In genomic region chrX:31293409-31293808, GRCh38 we compare ENCODE assay signal across 15 cellular contexts.
DNase-seq lines count a peak whose midpoint lies in the region; ATAC-seq, FAIRE-seq and TF ChIP-seq lines count a peak whose summit lies in the region.
"Had no signal": no experiment of that assay in that cellular context is flagged by ENCODE, and none has a peak within 500 bp of the region (broad histone marks: within the 10 kb centered on the region; RNA-seq: fewer than 3 reads in every experiment).

No MANE protein-coding gene starts in this region.

- no peaks in the 10 kb centered on the region for H3K9me2 ChIP-seq in OCI-LY1 (ENCODE audit: low read depth, low read length)

- H3K9me3 ChIP-seq in OCI-LY1 (ENCODE audit: low read length) (no peaks in the 10 kb centered on the region), kidney (ENCODE audit: control insufficient read depth in 1 of 2, low read length in 2 of 2) (no peaks in the 10 kb centered on the region)
- H3K9me3 ChIP-seq: Caco-2, prostate gland, testis had no signal

- H4K20me1 ChIP-seq in OCI-LY1 (ENCODE audit: insufficient read depth, low read length): no peaks in the 10 kb centered on the region

- TF ChIP-seq CTCF in GM12865 (IDR thresholded peaks at IDR 0.05; ENCODE audit: insufficient read depth, low read depth, low read length, missing control alignments): peak; percentile 55
- TF ChIP-seq CTCF in OCI-LY1 (IDR thresholded peaks at IDR 0.05; ENCODE audit: low read length): peak; percentile 45
- peak; percentile 7 for TF ChIP-seq CTCF in kidney (IDR thresholded peaks at IDR 0.05; ENCODE audit: borderline replicate concordance, extremely low read depth, insufficient read depth)
- no peak for TF ChIP-seq CTCF in mesothelial cell of epicardium (IDR thresholded peaks at IDR 0.05; ENCODE audit: unreplicated experiment)

- ATAC-seq in GM18907 (IDR thresholded peaks at IDR 0.05; ENCODE audit: unreplicated experiment): peak; percentile 76

- no peaks in the 10 kb centered on the region for H3K27me3 ChIP-seq in OCI-LY1 (ENCODE audit: insufficient read depth, low read length)
- H3K27me3 ChIP-seq: testis had no signal

- peaks cover 37% of the 10 kb centered on the region for H3K9me3 Mint-ChIP-seq in mesothelial cell of epicardium

- H3K36me3 ChIP-seq in OCI-LY1 (ENCODE audit: insufficient read depth, low read length) (no peaks in the 10 kb centered on the region), kidney (ENCODE audit: control insufficient read depth in 1 of 2, insufficient read depth in 2 of 2, low read length in 2 of 2) (no peaks in the 10 kb centered on the region)
- H3K36me3 ChIP-seq: prostate gland, WERI-Rb-1 had no signal

- H3K27me3 Mint-ChIP-seq in mesothelial cell of epicardium (ENCODE audit: low read depth): no peaks in the 10 kb centered on the region

- no peak overlapping the region for H3K4me3 Mint-ChIP-seq in mesothelial cell of epicardium

- peaks cover 5% of the 10 kb centered on the region for H3K4me1 Mint-ChIP-seq in mesothelial cell of epicardium

- no peak for FAIRE-seq in kidney (lab: Jason Lieb, UNC)

- H3K4me2 ChIP-seq in OCI-LY1 (ENCODE audit: low read length): no peak overlapping the region

- H3F3A ChIP-seq in OCI-LY1 (ENCODE audit: insufficient read depth, low read length): no peaks in the 10 kb centered on the region

- no peaks in the 10 kb centered on the region for H3K79me2 ChIP-seq in OCI-LY1 (ENCODE audit: insufficient read depth, low read length)

- H2AFZ ChIP-seq in OCI-LY1 (ENCODE audit: low read length): no peak overlapping the region

- no peak overlapping the region for H3K4me3 ChIP-seq in GM12865 (ENCODE audit: low read depth, low read length)
- no peak overlapping the region for H3K4me3 ChIP-seq in OCI-LY1 (ENCODE audit: low read depth, low read length, poor library complexity, severe bottlenecking)
- H3K4me3 ChIP-seq in kidney (ENCODE audit: low read length in 2 of 2): no peak overlapping the region
- H3K4me3 ChIP-seq: prostate gland, testis had no signal

- no peak overlapping the region for H3K27ac Mint-ChIP-seq in mesothelial cell of epicardium

- H3K9ac ChIP-seq in OCI-LY1 (ENCODE audit: low read length) (no peak overlapping the region), kidney (ENCODE audit: low read length in 2 of 2) (no peak overlapping the region)

- no peaks in the 10 kb centered on the region for H3K36me3 Mint-ChIP-seq in mesothelial cell of epicardium

- peak; percentile 23 for DNase-seq in GM12865 (ENCODE audit: low read depth)
- DNase-seq in kidney: no peak
- no peak for DNase-seq in mesothelial cell of epicardium (ENCODE audit: low spot score in 2 of 2, unreplicated experiment in 2 of 2)
- DNase-seq in activated CD4-positive, CD25-positive, alpha-beta regulatory T cell treated with anti-CD3 and anti-CD28 coated beads, Interleukin-2, amount 50 U/mL, for 72 hours: no peak
- no peak for DNase-seq in activated CD4-positive, CD25-positive, alpha-beta regulatory T cell (lab: John Stamatoyannopoulos, UW)
- no peak for DNase-seq in stimulated activated CD4-positive, alpha-beta T cell treated with anti-CD3 and anti-CD28 coated beads, Interleukin-12 subunit alpha, Interleukin-12 subunit beta, amount 100 ng/mL, for 4 hours
- DNase-seq: activated T-cell treated with anti-CD3 and anti-CD28 coated beads, Interleukin-2, amount 50 U/mL, for 1 hour; Caco-2; NCI-H2171 treated with DMSO at 0.1 percent for 48 hours; SIG-M5; testis; WERI-Rb-1 had no signal

- H3K4me1 ChIP-seq in OCI-LY1 (ENCODE audit: insufficient read depth, low read length, severe bottlenecking): no peaks in the 10 kb centered on the region
- H3K4me1 ChIP-seq in kidney (ENCODE audit: control insufficient read depth in 1 of 2, insufficient read depth in 1 of 2, low read depth in 1 of 2, low read length in 2 of 2): no peaks in the 10 kb centered on the region
- H3K4me1 ChIP-seq: Caco-2, prostate gland, testis had no signal

- H3K27ac ChIP-seq in OCI-LY1 (ENCODE audit: low read depth, low read length, poor library complexity, severe bottlenecking) (no peak overlapping the region), kidney (ENCODE audit: low read depth in 2 of 2, low read length in 2 of 2) (no peak overlapping the region)
- H3K27ac ChIP-seq: prostate gland, testis, WERI-Rb-1 had no signal

- intact Hi-C loops in kidney (cut with DNase I): no loop called here
